ENCODE assay signal across 19 cellular contexts in the genomic region with DNA sequence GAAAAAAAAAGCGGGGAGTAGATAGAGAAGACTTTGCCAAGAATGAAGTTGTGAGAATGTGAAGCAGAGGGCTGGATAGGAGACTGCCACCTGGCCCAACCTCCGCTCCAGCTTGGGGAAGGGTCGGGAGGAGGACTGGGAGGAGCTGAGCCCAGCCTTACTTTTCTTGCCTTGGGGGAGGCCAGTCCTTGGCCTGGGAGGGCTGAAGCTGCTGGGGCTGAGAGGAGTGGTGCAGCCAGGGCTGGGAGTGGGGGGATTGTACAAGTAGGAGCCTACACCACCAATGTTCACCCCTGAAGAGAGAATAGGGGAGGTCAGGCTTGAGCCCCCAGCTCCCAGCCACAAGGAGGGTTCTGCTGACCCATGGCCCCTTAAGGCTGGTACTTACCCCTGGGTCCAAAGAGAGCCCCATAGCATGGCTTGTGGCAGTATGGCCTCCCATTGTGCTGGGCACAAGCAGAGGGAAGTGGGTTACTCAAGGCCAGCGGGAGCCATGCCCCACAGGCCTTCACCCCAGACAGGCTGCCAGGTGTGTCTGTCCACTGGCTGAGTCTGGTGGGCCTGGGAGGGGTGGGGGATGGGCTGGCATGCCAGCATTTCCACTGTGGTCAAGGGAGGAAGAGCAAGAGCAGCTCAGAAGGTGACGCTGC. TPM values are rescaled to one million over a fixed set of nuclear protein-coding genes. Genes with fewer than 3 reads are reported as not detected.
DNase-seq lines count a peak whose midpoint lies in the region; ATAC-seq and TF ChIP-seq lines count a peak whose summit lies in the region.
"Had no signal": no experiment of that assay in that cellular context is flagged by ENCODE, and none has a peak within 500 bp of the region (broad histone marks: within the 10 kb centered on the region; RNA-seq: fewer than 3 reads in every experiment).

No MANE protein-coding gene starts in this region.

- H3K4me2 ChIP-seq in PC-3 (ENCODE audit: low read length), result peak overlapping the region; percentile 86; the same call in 1 of the 2 replicates

- H3K9ac ChIP-seq in PC-3 (ENCODE audit: low read length) (no peak overlapping the region), iPS-20b (ENCODE audit: low read depth, low read length) (peak overlapping the region; percentile 77; the same call in 1 of the 2 replicates)

- peaks cover 13% of the 10 kb centered on the region for H3K4me1 Mint-ChIP-seq in activated T-cell treated with anti-CD3 and anti-CD28 coated beads, Interleukin-2, amount 50 U/mL, for 72 hours (ENCODE audit: low read depth)
- peaks cover 16% of the 10 kb centered on the region for H3K4me1 Mint-ChIP-seq in activated T-cell treated with anti-CD3 and anti-CD28 coated beads, Interleukin-2, amount 50 U/mL, for 24 hours (ENCODE audit: low read depth)
- H3K4me1 Mint-ChIP-seq in stimulated activated naive B cell treated with anti-CD40 and anti-IgM and Interleukin-4, amounts not matched to agents 10 μg/mL and 1 μg/mL and 100 μg/mL, for 72 hours, result peaks cover 21 to 58% of the 10 kb centered on the region in 2 donors

- BruUV-seq in PC-3 (replicated peaks; lab: Mats Ljungman, UMichigan), result no TSS peak

- H3K27me3 Mint-ChIP-seq in activated T-cell treated with anti-CD3 and anti-CD28 coated beads, Interleukin-2, amount 50 U/mL, for 72 hours (ENCODE audit: low read depth), result peaks cover 8% of the 10 kb centered on the region
- H3K27me3 Mint-ChIP-seq in activated T-cell treated with anti-CD3 and anti-CD28 coated beads, Interleukin-2, amount 50 U/mL, for 24 hours, result no peaks in the 10 kb centered on the region
- no peaks in the 10 kb centered on the region for H3K27me3 Mint-ChIP-seq in stimulated activated naive B cell treated with anti-CD40 and anti-IgM and Interleukin-4, amounts not matched to agents 10 μg/mL and 1 μg/mL and 100 μg/mL, for 72 hours

- intact Hi-C loops in PC-3 (cut with micrococcal nuclease), result no loop called here

- no peaks in the 10 kb centered on the region for H3K79me2 ChIP-seq in PC-3 (ENCODE audit: low read length)

- H3K9me2 ChIP-seq in PC-3 (replicated peaks; ENCODE audit: low read length), result no peaks in the 10 kb centered on the region

- POLR2A ChIA-PET in PC-3 (lab: Charles Lee; ENCODE audit: unreplicated experiment), result interaction anchor here (1.1 kb wide), 1 partner anchor 202 kb away, joined by 16 read pairs; no protein-coding TSS in a partner anchor

- no peak for ATAC-seq in activated T-cell treated with anti-CD3 and anti-CD28 coated beads, Interleukin-2, amount 50 U/mL, for 72 hours (replicated peaks in 1 of 2)
- ATAC-seq in PC-3, result no peak
- ATAC-seq in stimulated activated naive B cell treated with anti-CD40 and anti-IgM and Interleukin-4, amounts not matched to agents 10 μg/mL and 1 μg/mL and 100 μg/mL, for 72 hours (replicated peaks), result no peak

- H3K27ac ChIP-seq in PC-3 (ENCODE audit: low read length) (no peak overlapping the region), iPS-20b (ENCODE audit: low read length) (no peak overlapping the region)
- H3K27ac ChIP-seq: dorsolateral prefrontal cortex, esophagus squamous epithelium, ovary had no signal

- CTCF ChIA-PET in PC-3 (lab: Charles Lee), result interaction anchor here (0.8 to 1.0 kb wide), 3 partner anchors 10 to 48 kb away, joined by 3 to 6 read pairs (median 4); no protein-coding TSS in a partner anchor

- H3K36me3 ChIP-seq in PC-3 (ENCODE audit: low read depth, low read length) (no peaks in the 10 kb centered on the region), iPS-20b (ENCODE audit: insufficient read depth, low read depth, low read length) (peaks cover 7% of the 10 kb centered on the region; the same call in 1 of the 2 replicates)
- H3K36me3 ChIP-seq: esophagus squamous epithelium, ovary had no signal

- H3F3A ChIP-seq in PC-3 (ENCODE audit: low read length, unreplicated experiment), result no peaks in the 10 kb centered on the region

- no peaks in the 10 kb centered on the region for H3K27me3 ChIP-seq in PC-3 (ENCODE audit: low read length)
- 0 out of 2 replicates have a peak, but pooled peaks cover 4% of the 10 kb centered on the region for H3K27me3 ChIP-seq in iPS-20b (ENCODE audit: insufficient read depth, low read length)
- H3K27me3 ChIP-seq: dorsolateral prefrontal cortex, ovary had no signal

- H4K20me1 ChIP-seq in PC-3 (ENCODE audit: low read length), result no peaks in the 10 kb centered on the region

- H3K9me3 Mint-ChIP-seq in activated T-cell treated with anti-CD3 and anti-CD28 coated beads, Interleukin-2, amount 50 U/mL, for 72 hours, result no peaks in the 10 kb centered on the region
- no peaks in the 10 kb centered on the region for H3K9me3 Mint-ChIP-seq in activated T-cell treated with anti-CD3 and anti-CD28 coated beads, Interleukin-2, amount 50 U/mL, for 24 hours
- H3K9me3 Mint-ChIP-seq in stimulated activated naive B cell treated with anti-CD40 and anti-IgM and Interleukin-4, amounts not matched to agents 10 μg/mL and 1 μg/mL and 100 μg/mL, for 72 hours, result no peaks in the 10 kb centered on the region
- H3K9me3 Mint-ChIP-seq: activated naive CD4-positive, alpha-beta T cell treated with anti-CD3 and anti-CD28 coated beads for 36 hours had no signal

- H3K9me3 ChIP-seq in PC-3 (ENCODE audit: low read length), result no peaks in the 10 kb centered on the region
- H3K9me3 ChIP-seq in iPS-20b (ENCODE audit: insufficient read depth, low read depth, low read length), result no peaks in the 10 kb centered on the region
- H3K9me3 ChIP-seq: esophagus squamous epithelium, ovary had no signal

- no peak overlapping the region for H2AFZ ChIP-seq in PC-3 (ENCODE audit: low read length)

- no peaks in the 10 kb centered on the region for H3K36me3 Mint-ChIP-seq in activated T-cell treated with anti-CD3 and anti-CD28 coated beads, Interleukin-2, amount 50 U/mL, for 72 hours (ENCODE audit: insufficient read depth in 2 of 2)
- no peaks in the 10 kb centered on the region for H3K36me3 Mint-ChIP-seq in activated T-cell treated with anti-CD3 and anti-CD28 coated beads, Interleukin-2, amount 50 U/mL, for 24 hours (ENCODE audit: low read depth)
- peaks cover 6 to 11% of the 10 kb centered on the region in 2 donors for H3K36me3 Mint-ChIP-seq in stimulated activated naive B cell treated with anti-CD40 and anti-IgM and Interleukin-4, amounts not matched to agents 10 μg/mL and 1 μg/mL and 100 μg/mL, for 72 hours
- H3K36me3 Mint-ChIP-seq: activated CD8-positive, alpha-beta memory T cell treated with anti-CD3 and anti-CD28 coated beads, Interleukin-2, amount 10 ng/mL, durations not matched to agents 7 days and 5 days had no signal

- H3K27ac Mint-ChIP-seq in activated T-cell treated with anti-CD3 and anti-CD28 coated beads, Interleukin-2, amount 50 U/mL, for 72 hours, result no peak overlapping the region
- no peak overlapping the region for H3K27ac Mint-ChIP-seq in activated T-cell treated with anti-CD3 and anti-CD28 coated beads, Interleukin-2, amount 50 U/mL, for 24 hours
- no peak overlapping the region for H3K27ac Mint-ChIP-seq in stimulated activated naive B cell treated with anti-CD40 and anti-IgM and Interleukin-4, amounts not matched to agents 10 μg/mL and 1 μg/mL and 100 μg/mL, for 72 hours
- H3K27ac Mint-ChIP-seq: activated CD8-positive, alpha-beta memory T cell treated with anti-CD3 and anti-CD28 coated beads, Interleukin-2, amount 10 ng/mL, durations not matched to agents 7 days and 5 days; activated naive CD4-positive, alpha-beta T cell treated with anti-CD3 and anti-CD28 coated beads for 36 hours had no signal

- H3K4me3 Mint-ChIP-seq in activated T-cell treated with anti-CD3 and anti-CD28 coated beads, Interleukin-2, amount 50 U/mL, for 72 hours, result peak overlapping the region; percentile 23 to 87
- no peak overlapping the region for H3K4me3 Mint-ChIP-seq in activated T-cell treated with anti-CD3 and anti-CD28 coated beads, Interleukin-2, amount 50 U/mL, for 24 hours
- H3K4me3 Mint-ChIP-seq in stimulated activated naive B cell treated with anti-CD40 and anti-IgM and Interleukin-4, amounts not matched to agents 10 μg/mL and 1 μg/mL and 100 μg/mL, for 72 hours, result peak overlapping the region; percentile 91 to 94

- peaks cover 10% of the 10 kb centered on the region; the same call in 1 of the 2 replicates for H3K4me1 ChIP-seq in PC-3 (ENCODE audit: insufficient read depth, low read length)
- H3K4me1 ChIP-seq in iPS-20b (ENCODE audit: insufficient read depth, low read length), result peaks cover 14% of the 10 kb centered on the region; the same call in 1 of the 2 replicates

- DNase-seq in activated T-cell treated with anti-CD3 and anti-CD28 coated beads, Interleukin-2, amount 50 U/mL, for 72 hours, result no peak
- DNase-seq in activated T-cell treated with anti-CD3 and anti-CD28 coated beads, Interleukin-2, amount 50 U/mL, for 24 hours, result no peak
- DNase-seq in PC-3, result no peak
- no peak for DNase-seq in stimulated activated naive B cell treated with anti-CD40 and anti-IgM and Interleukin-4, amounts not matched to agents 10 μg/mL and 1 μg/mL and 100 μg/mL, for 72 hours
- no peak for DNase-seq in GF-D8 (lab: John Stamatoyannopoulos, UW)
- no peak for DNase-seq in occipital lobe (lab: John Stamatoyannopoulos, UW)
- no peak for DNase-seq in 8988T
- DNase-seq: esophagus squamous epithelium, head of caudate nucleus, midbrain, trophoblast cell had no signal

- H3K4me3 ChIP-seq in PC-3 (ENCODE audit: low read length), result no peak overlapping the region
- H3K4me3 ChIP-seq in iPS-20b (ENCODE audit: low read length), result peak overlapping the region; percentile 83

- no peak for TF ChIP-seq CTCF in PC-3 (conservative IDR thresholded peaks at IDR 0.05; ENCODE audit: low read depth, low read length)

RNA-seq across cellular contexts. Expression of a gene that starts 1.1 kb away (rescaled TPM):
- under 1 TPM; 0.82 to 0.90 TPM for total RNA-seq in activated T-cell treated with anti-CD3 and anti-CD28 coated beads, Interleukin-2, amount 50 U/mL, for 72 hours
- 0.29 TPM in 2 replicates for total RNA-seq in PC-3 (2014; rRNA removed)
- total RNA-seq in occipital lobe, result 3.9 TPM
- total RNA-seq: M059J; T-helper 1 cell treated with Interleukin-12 subunit alpha and Interleukin-12 subunit beta and Interleukin-4 antibody, amounts not matched to agents 30 ng/mL and 1 ng/mL, for 36 hours had no signal

RNA-seq across cellular contexts. Expression of a gene that starts 9.5 kb away (rescaled TPM):
- not detected for total RNA-seq in activated T-cell treated with anti-CD3 and anti-CD28 coated beads, Interleukin-2, amount 50 U/mL, for 72 hours
- not detected in 2 replicates for total RNA-seq in PC-3 (2014; rRNA removed)
- 0.31 TPM for total RNA-seq in occipital lobe
- total RNA-seq: activated CD8-positive, alpha-beta memory T cell treated with anti-CD3 and anti-CD28 coated beads, Interleukin-2, amount 10 ng/mL, durations not matched to agents 7 days and 5 days; activated naive CD4-positive, alpha-beta T cell treated with anti-CD3 and anti-CD28 coated beads for 36 hours; esophagus squamous epithelium; M059J; skeletal muscle tissue; T-helper 1 cell treated with Interleukin-12 subunit alpha and Interleukin-12 subunit beta and Interleukin-4 antibody, amounts not matched to agents 30 ng/mL and 1 ng/mL, for 36 hours had no signal
